ENCODE assay signal across 19 cellular contexts in genomic region chr7:139752148-139752547, GRCh38. TPM values are rescaled to one million over a fixed set of nuclear protein-coding genes. Genes with fewer than 3 reads are reported as not detected.
A peak's percentile ranks its signal among the peaks of the same experiment; 100 is the strongest.
DNase-seq lines count a peak whose midpoint lies in the region; ATAC-seq and TF ChIP-seq lines count a peak whose summit lies in the region.
"Had no signal": no experiment of that assay in that cellular context is flagged by ENCODE, and none has a peak within 500 bp of the region (broad histone marks: within the 10 kb centered on the region; RNA-seq: fewer than 3 reads in every experiment).

No MANE protein-coding gene starts in this region.

- intact Hi-C loops in natural killer cell (cut with micrococcal nuclease) = no loop called here
- intact Hi-C loops in colonic mucosa (cut with DNase I) = no loop called here

- peaks cover 7% of the 10 kb centered on the region for H3K36me3 Mint-ChIP-seq in activated T-cell treated with anti-CD3 and anti-CD28 coated beads, Interleukin-2, amount 50 U/mL, for 24 hours (ENCODE audit: low read depth)
- H3K36me3 Mint-ChIP-seq in IgD-negative memory B cell (peaks cover 11% of the 10 kb centered on the region), natural killer cell (no peaks in the 10 kb centered on the region)
- peaks cover 20% of the 10 kb centered on the region for H3K36me3 Mint-ChIP-seq in stimulated activated memory B cell treated with anti-CD40 and anti-IgM and Interleukin-4, amounts not matched to agents 10 μg/mL and 1 μg/mL and 100 μg/mL, for 72 hours

- peak in 1 of 3 donors; percentile 45 for ATAC-seq in natural killer cell
- no peak for ATAC-seq in stimulated activated memory B cell treated with anti-CD40 and anti-IgM and Interleukin-4, amounts not matched to agents 10 μg/mL and 1 μg/mL and 100 μg/mL, for 72 hours

- no peak overlapping the region for H3K4me3 Mint-ChIP-seq in activated T-cell treated with anti-CD3 and anti-CD28 coated beads, Interleukin-2, amount 50 U/mL, for 24 hours
- H3K4me3 Mint-ChIP-seq in IgD-negative memory B cell (peak overlapping the region in 1 of 4 donors; percentile 20), natural killer cell (peak overlapping the region; percentile 29)
- H3K4me3 Mint-ChIP-seq in stimulated activated memory B cell treated with anti-CD40 and anti-IgM and Interleukin-4, amounts not matched to agents 10 μg/mL and 1 μg/mL and 100 μg/mL, for 72 hours = no peak overlapping the region
- H3K4me3 Mint-ChIP-seq: CD8-positive, alpha-beta memory T cell had no signal

- H3K27me3 ChIP-seq in colonic mucosa = no peaks in the 10 kb centered on the region
- H3K27me3 ChIP-seq: Peyer's patch had no signal

- peaks cover 11% of the 10 kb centered on the region for H3K4me1 ChIP-seq in colonic mucosa

- H3K9me3 ChIP-seq in colonic mucosa = no peaks in the 10 kb centered on the region
- H3K9me3 ChIP-seq: Peyer's patch had no signal

- no peak for TF ChIP-seq CTCF in natural killer cell (IDR thresholded peaks at IDR 0.05)
- no peak for TF ChIP-seq CTCF in colonic mucosa (IDR thresholded peaks at IDR 0.05)

- H3K27me3 Mint-ChIP-seq in activated T-cell treated with anti-CD3 and anti-CD28 coated beads, Interleukin-2, amount 50 U/mL, for 24 hours = no peaks in the 10 kb centered on the region
- H3K27me3 Mint-ChIP-seq in IgD-negative memory B cell = peaks cover 2% of the 10 kb centered on the region
- no peaks in the 10 kb centered on the region for H3K27me3 Mint-ChIP-seq in natural killer cell (ENCODE audit: low read depth in 2 of 2)
- H3K27me3 Mint-ChIP-seq in stimulated activated memory B cell treated with anti-CD40 and anti-IgM and Interleukin-4, amounts not matched to agents 10 μg/mL and 1 μg/mL and 100 μg/mL, for 72 hours = no peaks in the 10 kb centered on the region
- H3K27me3 Mint-ChIP-seq: CD8-positive, alpha-beta memory T cell had no signal

- no peak overlapping the region for H3K9ac ChIP-seq in colonic mucosa (ENCODE audit: low read depth in 2 of 2, low read length in 2 of 2)

- H3K27ac Mint-ChIP-seq in activated T-cell treated with anti-CD3 and anti-CD28 coated beads, Interleukin-2, amount 50 U/mL, for 24 hours = peak overlapping the region; percentile 1
- H3K27ac Mint-ChIP-seq in IgD-negative memory B cell (peak overlapping the region in 2 of 3 donors; percentile 59 to 64), natural killer cell (peak overlapping the region; percentile 49 to 76)
- H3K27ac Mint-ChIP-seq in stimulated activated memory B cell treated with anti-CD40 and anti-IgM and Interleukin-4, amounts not matched to agents 10 μg/mL and 1 μg/mL and 100 μg/mL, for 72 hours = peak overlapping the region; percentile 28

- no peak overlapping the region for H3K27ac ChIP-seq in colonic mucosa
- H3K27ac ChIP-seq: Peyer's patch had no signal

- no peaks in the 10 kb centered on the region for H3K36me3 ChIP-seq in colonic mucosa
- H3K36me3 ChIP-seq: Peyer's patch had no signal

- peaks cover 64% of the 10 kb centered on the region for H3K4me1 Mint-ChIP-seq in activated T-cell treated with anti-CD3 and anti-CD28 coated beads, Interleukin-2, amount 50 U/mL, for 24 hours (ENCODE audit: low read depth)
- peaks cover 38 to 46% (median 43%) of the 10 kb centered on the region in 3 donors for H3K4me1 Mint-ChIP-seq in IgD-negative memory B cell
- peaks cover 90 to 96% of the 10 kb centered on the region in 2 donors for H3K4me1 Mint-ChIP-seq in natural killer cell
- H3K4me1 Mint-ChIP-seq in stimulated activated memory B cell treated with anti-CD40 and anti-IgM and Interleukin-4, amounts not matched to agents 10 μg/mL and 1 μg/mL and 100 μg/mL, for 72 hours = peaks cover 81% of the 10 kb centered on the region

- no peaks in the 10 kb centered on the region for H3K9me3 Mint-ChIP-seq in activated T-cell treated with anti-CD3 and anti-CD28 coated beads, Interleukin-2, amount 50 U/mL, for 24 hours
- H3K9me3 Mint-ChIP-seq in IgD-negative memory B cell = no peaks in the 10 kb centered on the region
- no peaks in the 10 kb centered on the region for H3K9me3 Mint-ChIP-seq in natural killer cell
- no peaks in the 10 kb centered on the region for H3K9me3 Mint-ChIP-seq in stimulated activated memory B cell treated with anti-CD40 and anti-IgM and Interleukin-4, amounts not matched to agents 10 μg/mL and 1 μg/mL and 100 μg/mL, for 72 hours
- H3K9me3 Mint-ChIP-seq: CD8-positive, alpha-beta memory T cell had no signal

- no peak overlapping the region for H3K4me3 ChIP-seq in colonic mucosa
- H3K4me3 ChIP-seq: Peyer's patch had no signal

- DNase-seq in activated T-cell treated with anti-CD3 and anti-CD28 coated beads, Interleukin-2, amount 50 U/mL, for 24 hours = no peak
- DNase-seq in activated T-cell treated with anti-CD3 and anti-CD28 coated beads, Interleukin-2, amount 50 U/mL, for 48 hours = no peak
- DNase-seq in natural killer cell (no peak), colonic mucosa (no peak), amygdala (lab: John Stamatoyannopoulos, UW) (no peak)
- no peak for DNase-seq in stimulated activated CD4-positive, alpha-beta T cell treated with anti-CD3 and anti-CD28 coated beads, Interleukin-15, amount 100 ng/mL, for 24 hours
- DNase-seq: AML-193; C1 segment of cervical spinal cord; CD8-positive, alpha-beta memory T cell; EL; GF-D8; Karpas-422; MV-4-11; NCI-H187; NCI-H446; NCI-H526; Peyer's patch had no signal

RNA-seq across cellular contexts. Expression of gene HIPK2, which starts 25.6 kb away (rescaled TPM):
- polyA plus RNA-seq in IgD-negative memory B cell = 5.5 TPM
- total RNA-seq in natural killer cell (100 to 1,000 TPM; 127 to 145 (median 144) TPM), colonic mucosa (10 to 100 TPM; 25.3 to 28.4 TPM)

Comparison
In these comparisons a context has a peak if more than half of its experiments do, and no peak if none do; other contexts are left out.
1. H3K27ac Mint-ChIP-seq: peak in every context shown above with its lines; median percentile 62 in natural killer cell; 62 in IgD-negative memory B cell; 28 in stimulated activated memory B cell treated with anti-CD40 and anti-IgM and Interleukin-4, amounts not matched to agents 10 μg/mL and 1 μg/mL and 100 μg/mL, for 72 hours; 1 in activated T-cell treated with anti-CD3 and anti-CD28 coated beads, Interleukin-2, amount 50 U/mL, for 24 hours.
2. RNA of gene HIPK2, which starts 25.6 kb away (total RNA-seq): 127 to 145 TPM in natural killer cell; 25.3 to 28.4 TPM in colonic mucosa; every median in the first group is over 4 times any median in the second.